ENCODE assay signal across 1 cellular context in genomic region chr9:18036364-18036896, GRCh38.
TF ChIP-seq lines count a peak whose summit lies in the region.

No MANE protein-coding gene starts in this region.

TF ChIP-seq in SK-N-SH treated with all-trans-retinoic acid at 6 μM for 48 hours, 23 proteins besides CTCF, POLR2A, EP300 and RAD21 (continued from another document):
- no peak for TF ChIP-seq CREB5 (CRISPR knock-in tag; IDR thresholded peaks at IDR 0.05; ENCODE audit: low read depth)
- TF ChIP-seq BACH2 (CRISPR knock-in tag; IDR thresholded peaks at IDR 0.05; ENCODE audit: borderline replicate concordance): no peak
- TF ChIP-seq PATZ1 (CRISPR knock-in tag; IDR thresholded peaks at IDR 0.05; ENCODE audit: borderline replicate concordance): no peak
- TF ChIP-seq ZFP3 (CRISPR knock-in tag; IDR thresholded peaks at IDR 0.05): no peak
- no peak for TF ChIP-seq ZNF70 (CRISPR knock-in tag; IDR thresholded peaks at IDR 0.05)
- TF ChIP-seq, protein P1, sequence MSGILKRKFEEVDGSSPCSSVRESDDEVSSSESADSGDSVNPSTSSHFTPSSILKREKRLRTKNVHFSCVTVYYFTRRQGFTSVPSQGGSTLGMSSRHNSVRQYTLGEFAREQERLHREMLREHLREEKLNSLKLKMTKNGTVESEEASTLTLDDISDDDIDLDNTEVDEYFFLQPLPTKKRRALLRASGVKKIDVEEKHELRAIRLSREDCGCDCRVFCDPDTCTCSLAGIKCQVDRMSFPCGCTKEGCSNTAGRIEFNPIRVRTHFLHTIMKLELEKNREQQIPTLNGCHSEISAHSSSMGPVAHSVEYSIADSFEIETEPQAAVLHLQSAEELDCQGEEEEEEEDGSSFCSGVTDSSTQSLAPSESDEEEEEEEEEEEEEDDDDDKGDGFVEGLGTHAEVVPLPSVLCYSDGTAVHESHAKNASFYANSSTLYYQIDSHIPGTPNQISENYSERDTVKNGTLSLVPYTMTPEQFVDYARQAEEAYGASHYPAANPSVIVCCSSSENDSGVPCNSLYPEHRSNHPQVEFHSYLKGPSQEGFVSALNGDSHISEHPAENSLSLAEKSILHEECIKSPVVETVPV (CRISPR knock-in tag; IDR thresholded peaks at IDR 0.05): no peak
- no peak for TF ChIP-seq TCF4 (CRISPR knock-in tag; IDR thresholded peaks at IDR 0.05; ENCODE audit: borderline replicate concordance)
- TF ChIP-seq ISL1 (CRISPR knock-in tag; IDR thresholded peaks at IDR 0.05): no peak
- TF ChIP-seq TOX (CRISPR knock-in tag; IDR thresholded peaks at IDR 0.05; ENCODE audit: borderline replicate concordance): no peak
- no peak for TF ChIP-seq SNAI2 (CRISPR knock-in tag; IDR thresholded peaks at IDR 0.05)
- no peak for TF ChIP-seq ZNF565 (CRISPR knock-in tag; conservative IDR thresholded peaks at IDR 0.05; ENCODE audit: low read depth)
- TF ChIP-seq, protein P2, sequence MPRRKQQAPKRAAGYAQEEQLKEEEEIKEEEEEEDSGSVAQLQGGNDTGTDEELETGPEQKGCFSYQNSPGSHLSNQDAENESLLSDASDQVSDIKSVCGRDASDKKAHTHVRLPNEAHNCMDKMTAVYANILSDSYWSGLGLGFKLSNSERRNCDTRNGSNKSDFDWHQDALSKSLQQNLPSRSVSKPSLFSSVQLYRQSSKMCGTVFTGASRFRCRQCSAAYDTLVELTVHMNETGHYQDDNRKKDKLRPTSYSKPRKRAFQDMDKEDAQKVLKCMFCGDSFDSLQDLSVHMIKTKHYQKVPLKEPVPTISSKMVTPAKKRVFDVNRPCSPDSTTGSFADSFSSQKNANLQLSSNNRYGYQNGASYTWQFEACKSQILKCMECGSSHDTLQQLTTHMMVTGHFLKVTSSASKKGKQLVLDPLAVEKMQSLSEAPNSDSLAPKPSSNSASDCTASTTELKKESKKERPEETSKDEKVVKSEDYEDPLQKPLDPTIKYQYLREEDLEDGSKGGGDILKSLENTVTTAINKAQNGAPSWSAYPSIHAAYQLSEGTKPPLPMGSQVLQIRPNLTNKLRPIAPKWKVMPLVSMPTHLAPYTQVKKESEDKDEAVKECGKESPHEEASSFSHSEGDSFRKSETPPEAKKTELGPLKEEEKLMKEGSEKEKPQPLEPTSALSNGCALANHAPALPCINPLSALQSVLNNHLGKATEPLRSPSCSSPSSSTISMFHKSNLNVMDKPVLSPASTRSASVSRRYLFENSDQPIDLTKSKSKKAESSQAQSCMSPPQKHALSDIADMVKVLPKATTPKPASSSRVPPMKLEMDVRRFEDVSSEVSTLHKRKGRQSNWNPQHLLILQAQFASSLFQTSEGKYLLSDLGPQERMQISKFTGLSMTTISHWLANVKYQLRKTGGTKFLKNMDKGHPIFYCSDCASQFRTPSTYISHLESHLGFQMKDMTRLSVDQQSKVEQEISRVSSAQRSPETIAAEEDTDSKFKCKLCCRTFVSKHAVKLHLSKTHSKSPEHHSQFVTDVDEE (CRISPR knock-in tag; IDR thresholded peaks at IDR 0.05): no peak
